Comparison of ENCODE assay signal across 11 cellular contexts in genomic region chr14:89121961-89122675, GRCh38.
DNase-seq lines count a peak whose midpoint lies in the region; ATAC-seq lines count a peak whose summit lies in the region.
"Had no signal": no experiment of that assay in that cellular context is flagged by ENCODE, and none has a peak within 500 bp of the region (broad histone marks: within the 10 kb centered on the region; RNA-seq: fewer than 3 reads in every experiment).

No MANE protein-coding gene starts in this region.

- DNase-seq in COR-L47 (lab: John Stamatoyannopoulos, UW) (peak; percentile 77), NCI-H1105 (lab: John Stamatoyannopoulos, UW) (peak; percentile 34), NT2/D1 (ENCODE audit: low read depth, low spot score) (peak; percentile 50), left kidney (ENCODE audit: low read depth, low spot score) (peak; percentile 94), T-helper 9 cell (no peak), foreskin melanocyte (no peak), H4 (ENCODE audit: low spot score) (no peak)
- DNase-seq in effector memory CD8-positive, alpha-beta T cell = no peak
- DNase-seq: NCI-H1048 had no signal

- H3K4me1 Mint-ChIP-seq in effector memory CD8-positive, alpha-beta T cell (ENCODE audit: low read depth in 2 of 2) = no peaks in the 10 kb centered on the region

- no peaks in the 10 kb centered on the region for H3K36me3 ChIP-seq in NT2/D1 (ENCODE audit: insufficient read depth, insufficient read length, low read length)
- H3K36me3 ChIP-seq: SJCRH30 had no signal

- no peaks in the 10 kb centered on the region for H3K27me3 ChIP-seq in NT2/D1 (ENCODE audit: insufficient read depth, insufficient read length)
- H3K27me3 ChIP-seq: SJCRH30 had no signal

- no peak overlapping the region for H3K27ac Mint-ChIP-seq in effector memory CD8-positive, alpha-beta T cell
- H3K27ac Mint-ChIP-seq: progenitor cell of endocrine pancreas had no signal

- H3K36me3 Mint-ChIP-seq in effector memory CD8-positive, alpha-beta T cell (ENCODE audit: insufficient read depth) = no peaks in the 10 kb centered on the region

- no peak for ATAC-seq in effector memory CD8-positive, alpha-beta T cell (replicated peaks)

- no peak overlapping the region for H3K9ac ChIP-seq in NT2/D1 (ENCODE audit: insufficient read length, low read depth)

- peaks cover 15 to 64% of the 10 kb centered on the region in 2 donors for H3K27me3 Mint-ChIP-seq in effector memory CD8-positive, alpha-beta T cell

- H3K9me3 Mint-ChIP-seq in effector memory CD8-positive, alpha-beta T cell = no peaks in the 10 kb centered on the region

- H3K4me1 ChIP-seq in NT2/D1 (ENCODE audit: insufficient read depth, insufficient read length) = peaks cover 3% of the 10 kb centered on the region
- H3K4me1 ChIP-seq: SJCRH30 had no signal

- no peak overlapping the region for H3K4me3 Mint-ChIP-seq in effector memory CD8-positive, alpha-beta T cell

- peaks cover 14% of the 10 kb centered on the region; the same call in 1 of the 2 replicates for H3K9me3 ChIP-seq in NT2/D1 (ENCODE audit: insufficient read depth, low read length)
- H3K9me3 ChIP-seq: SJCRH30 had no signal

- H3K4me3 ChIP-seq in NT2/D1 (ENCODE audit: insufficient read length, low read depth) = no peak overlapping the region
- H3K4me3 ChIP-seq: SJCRH30 had no signal

Comparison
In these comparisons a context has a peak if more than half of its experiments do, and no peak if none do; other contexts are left out.
1. DNase-seq: peak in COR-L47 (single experiment), NCI-H1105 (single experiment), NT2/D1 (single experiment) and left kidney (single experiment); none in T-helper 9 cell (single experiment), foreskin melanocyte (single experiment), H4 (single experiment) and effector memory CD8-positive, alpha-beta T cell (0 of 3).